ENCODE assay signal across 9 cellular contexts in the genomic region with DNA sequence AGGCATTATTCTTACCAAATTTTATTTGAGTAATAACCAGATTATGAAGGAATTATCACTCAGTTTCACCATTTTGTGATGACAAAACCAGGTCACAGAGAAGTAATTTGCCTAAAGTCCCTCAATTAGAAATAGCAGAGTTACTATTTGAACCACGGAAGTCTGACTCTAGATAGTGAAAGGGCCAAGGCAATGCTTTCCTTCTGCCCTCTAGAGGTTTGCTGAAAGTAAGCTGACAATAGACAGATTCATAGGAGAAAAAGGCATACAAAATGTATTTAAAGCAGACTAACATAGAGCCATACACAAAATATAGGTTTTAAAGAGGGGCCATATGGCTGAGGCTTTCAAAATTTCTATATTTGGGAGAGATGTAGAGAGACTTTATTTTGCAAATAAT. TPM values are rescaled to one million over a fixed set of nuclear protein-coding genes. Genes with fewer than 3 reads are reported as not detected.
DNase-seq lines count a peak whose midpoint lies in the region; ATAC-seq, FAIRE-seq and TF ChIP-seq lines count a peak whose summit lies in the region.
"Had no signal": no experiment of that assay in that cellular context is flagged by ENCODE, and none has a peak within 500 bp of the region (broad histone marks: within the 10 kb centered on the region; RNA-seq: fewer than 3 reads in every experiment).

No MANE protein-coding gene starts in this region.

- peak; percentile 36 for ATAC-seq in effector memory CD8-positive, alpha-beta T cell (replicated peaks)
- no peak for ATAC-seq in activated CD4-positive, alpha-beta T cell treated with anti-CD3 and anti-CD28 coated beads for 36 hours
- ATAC-seq: K562 had no signal

- no peaks in the 10 kb centered on the region for H3K27me3 Mint-ChIP-seq in effector memory CD8-positive, alpha-beta T cell
- no peaks in the 10 kb centered on the region for H3K27me3 Mint-ChIP-seq in activated CD4-positive, alpha-beta T cell treated with anti-CD3 and anti-CD28 coated beads for 36 hours
- H3K27me3 Mint-ChIP-seq in HFFc6 (ENCODE audit: insufficient read depth), result no peaks in the 10 kb centered on the region; the same call in 1 of the 2 replicates
- no peaks in the 10 kb centered on the region for H3K27me3 Mint-ChIP-seq in activated naive CD4-positive, alpha-beta T cell treated with anti-CD3 and anti-CD28 coated beads, Interleukin-2, amount 10 ng/mL, durations not matched to agents 7 days and 5 days

- FAIRE-seq in small intestine (lab: Jason Lieb, UNC), result no peak
- FAIRE-seq: K562 had no signal

- CTCF ChIA-PET in activated CD4-positive, alpha-beta T cell treated with anti-CD3 and anti-CD28 coated beads for 36 hours (lab: Charles Lee), result no interaction called here
- CTCF ChIA-PET in activated naive CD4-positive, alpha-beta T cell treated with anti-CD3 and anti-CD28 coated beads, Interleukin-2, amount 10 ng/mL, durations not matched to agents 7 days and 5 days (lab: Charles Lee), result no interaction called here

- H3K27ac ChIP-seq in small intestine (ENCODE audit: low read depth in 1 of 2, low read length in 1 of 2), result no peak overlapping the region

- DNase-seq in NCI-H345 (lab: John Stamatoyannopoulos, UW) (peak; percentile 6), NCI-H345 treated with DMSO at 0.1 percent for 48 hours (lab: John Stamatoyannopoulos, UW; ENCODE audit: unreplicated experiment) (no peak), HuH-7 (ENCODE audit: low spot score) (peak; percentile 0), small intestine (peak; percentile 49), HFFc6 (no peak)
- DNase-seq in effector memory CD8-positive, alpha-beta T cell, result no peak
- no peak for DNase-seq in activated CD4-positive, alpha-beta T cell treated with anti-CD3 and anti-CD28 coated beads for 36 hours
- no peak for DNase-seq in activated naive CD4-positive, alpha-beta T cell treated with anti-CD3 and anti-CD28 coated beads, Interleukin-2, amount 10 ng/mL, durations not matched to agents 7 days and 5 days

- no peak overlapping the region for H3K4me3 Mint-ChIP-seq in effector memory CD8-positive, alpha-beta T cell
- H3K4me3 Mint-ChIP-seq in activated CD4-positive, alpha-beta T cell treated with anti-CD3 and anti-CD28 coated beads for 36 hours, result no peak overlapping the region
- no peak overlapping the region for H3K4me3 Mint-ChIP-seq in HFFc6
- no peak overlapping the region for H3K4me3 Mint-ChIP-seq in activated naive CD4-positive, alpha-beta T cell treated with anti-CD3 and anti-CD28 coated beads, Interleukin-2, amount 10 ng/mL, durations not matched to agents 7 days and 5 days

- H3K9me3 Mint-ChIP-seq in effector memory CD8-positive, alpha-beta T cell, result no peaks in the 10 kb centered on the region
- no peaks in the 10 kb centered on the region for H3K9me3 Mint-ChIP-seq in activated CD4-positive, alpha-beta T cell treated with anti-CD3 and anti-CD28 coated beads for 36 hours (ENCODE audit: low read depth)
- H3K9me3 Mint-ChIP-seq in HFFc6, result peaks cover 32% of the 10 kb centered on the region
- no peaks in the 10 kb centered on the region for H3K9me3 Mint-ChIP-seq in activated naive CD4-positive, alpha-beta T cell treated with anti-CD3 and anti-CD28 coated beads, Interleukin-2, amount 10 ng/mL, durations not matched to agents 7 days and 5 days

- POLR2A ChIA-PET in activated CD4-positive, alpha-beta T cell treated with anti-CD3 and anti-CD28 coated beads for 36 hours (lab: Charles Lee), result no interaction called here

- no peaks in the 10 kb centered on the region for H3K27me3 ChIP-seq in small intestine (ENCODE audit: control insufficient read depth in 2 of 2, insufficient read depth in 2 of 2, low read length in 2 of 2)

- H3K4me1 Mint-ChIP-seq in effector memory CD8-positive, alpha-beta T cell (ENCODE audit: low read depth in 2 of 2), result no peaks in the 10 kb centered on the region
- no peaks in the 10 kb centered on the region for H3K4me1 Mint-ChIP-seq in activated CD4-positive, alpha-beta T cell treated with anti-CD3 and anti-CD28 coated beads for 36 hours
- no peaks in the 10 kb centered on the region for H3K4me1 Mint-ChIP-seq in HFFc6 (ENCODE audit: low read depth)
- H3K4me1 Mint-ChIP-seq in activated naive CD4-positive, alpha-beta T cell treated with anti-CD3 and anti-CD28 coated beads, Interleukin-2, amount 10 ng/mL, durations not matched to agents 7 days and 5 days, result no peaks in the 10 kb centered on the region

- H3K36me3 ChIP-seq in small intestine (ENCODE audit: control insufficient read depth in 2 of 2, insufficient read depth in 2 of 2, low read length in 2 of 2), result no peaks in the 10 kb centered on the region

- H3K36me3 Mint-ChIP-seq in effector memory CD8-positive, alpha-beta T cell (ENCODE audit: insufficient read depth), result no peaks in the 10 kb centered on the region
- H3K36me3 Mint-ChIP-seq in activated CD4-positive, alpha-beta T cell treated with anti-CD3 and anti-CD28 coated beads for 36 hours (ENCODE audit: low read depth), result no peaks in the 10 kb centered on the region
- no peaks in the 10 kb centered on the region for H3K36me3 Mint-ChIP-seq in HFFc6 (ENCODE audit: low read depth)
- H3K36me3 Mint-ChIP-seq in activated naive CD4-positive, alpha-beta T cell treated with anti-CD3 and anti-CD28 coated beads, Interleukin-2, amount 10 ng/mL, durations not matched to agents 7 days and 5 days, result no peaks in the 10 kb centered on the region

- intact Hi-C loops in activated CD4-positive, alpha-beta T cell treated with anti-CD3 and anti-CD28 coated beads for 36 hours (cut with DNase I, micrococcal nuclease), result no loop called here

- 10 to 28% (median 18%) methylated on average over 1 of the region's 1 CpG for WGBS in small intestine, 3 donors

- no peaks in the 10 kb centered on the region for H3K9me3 ChIP-seq in small intestine (ENCODE audit: control insufficient read depth, low read depth)

- H3K4me3 ChIP-seq in small intestine (ENCODE audit: low read depth in 1 of 2, low read length in 2 of 2), result no peak overlapping the region
- H3K4me3 ChIP-seq: K562 had no signal

- TF ChIP-seq CTCF in HFFc6 (IDR thresholded peaks at IDR 0.05), result no peak

- no peaks in the 10 kb centered on the region for H3K4me1 ChIP-seq in small intestine (ENCODE audit: control insufficient read depth in 2 of 2, insufficient read depth in 1 of 2, low read depth in 1 of 2, low read length in 1 of 2)

- no peak overlapping the region for H3K27ac Mint-ChIP-seq in effector memory CD8-positive, alpha-beta T cell
- H3K27ac Mint-ChIP-seq in activated CD4-positive, alpha-beta T cell treated with anti-CD3 and anti-CD28 coated beads for 36 hours, result no peak overlapping the region
- H3K27ac Mint-ChIP-seq in HFFc6, result no peak overlapping the region
- no peak overlapping the region for H3K27ac Mint-ChIP-seq in activated naive CD4-positive, alpha-beta T cell treated with anti-CD3 and anti-CD28 coated beads, Interleukin-2, amount 10 ng/mL, durations not matched to agents 7 days and 5 days

RNA-seq across cellular contexts. Expression of gene CXXC4, which starts 43.1 kb away (rescaled TPM):
- polyA plus RNA-seq in small intestine, result 1 to 10 TPM in 2 of 3 donors, under 1 TPM in 1; 0.54 to 1.3 (median 1.1) TPM
- total RNA-seq in activated CD4-positive, alpha-beta T cell treated with anti-CD3 and anti-CD28 coated beads for 36 hours, result not detected
- total RNA-seq in HFFc6 (2021; fragmentation: NEBNext Ultra II Directional; extraction: Animal tissue kit (Norgen Biotek cat#: 25700)), result not detected
- total RNA-seq: K562 had no signal
- polyA plus RNA-seq: K562 had no signal

Comparison
In these comparisons a context has a peak if more than half of its experiments do, and no peak if none do; other contexts are left out.
1. DNase-seq: peak in NCI-H345 (single experiment), HuH-7 (single experiment) and small intestine (single experiment); none in NCI-H345 treated with DMSO at 0.1 percent for 48 hours (single experiment), effector memory CD8-positive, alpha-beta T cell (0 of 3), activated CD4-positive, alpha-beta T cell treated with anti-CD3 and anti-CD28 coated beads for 36 hours (single experiment), HFFc6 (single experiment) and activated naive CD4-positive, alpha-beta T cell treated with anti-CD3 and anti-CD28 coated beads, Interleukin-2, amount 10 ng/mL, durations not matched to agents 7 days and 5 days (single experiment).